In the genomic region with DNA sequence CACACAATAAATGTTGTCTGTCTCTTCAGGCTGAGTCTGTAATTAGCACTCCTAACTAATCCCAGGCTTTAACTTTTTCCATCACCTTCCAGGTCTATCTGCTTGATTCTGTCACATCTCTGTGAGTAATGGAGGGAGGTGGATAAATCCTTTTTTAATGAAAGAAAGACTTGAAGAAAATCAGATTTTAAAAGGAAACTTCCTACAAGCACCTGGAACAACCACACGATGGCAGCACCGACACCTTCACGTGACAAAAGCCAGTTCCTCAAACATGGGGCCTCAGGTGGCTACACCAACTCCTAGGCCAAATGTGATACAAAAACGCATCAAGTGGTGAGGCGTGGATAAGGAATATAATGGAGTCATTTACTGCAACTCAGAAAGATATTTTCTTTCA, we compare ENCODE assay signal across 9 cellular contexts. TPM values are rescaled to one million over a fixed set of nuclear protein-coding genes. Genes with fewer than 3 reads are reported as not detected.
DNase-seq lines count a peak whose midpoint lies in the region; ATAC-seq and TF ChIP-seq lines count a peak whose summit lies in the region.
"Had no signal": no experiment of that assay in that cellular context is flagged by ENCODE, and none has a peak within 500 bp of the region (broad histone marks: within the 10 kb centered on the region; RNA-seq: fewer than 3 reads in every experiment).

No MANE protein-coding gene starts in this region.

- H3K27ac ChIP-seq in left ventricle myocardium inferior (replicated peaks) (no peak overlapping the region), stomach (no peak overlapping the region)

- TF ChIP-seq EP300 in stomach (IDR thresholded peaks at IDR 0.05) = no peak

- H3K4me1 ChIP-seq in left ventricle myocardium inferior (no peaks in the 10 kb centered on the region), stomach (peaks cover 0 to 10% (median 0%) of the 10 kb centered on the region in 4 donors)

- H3K36me3 Mint-ChIP-seq in immature natural killer cell = peaks cover 16 to 42% (median 21%) of the 10 kb centered on the region in 3 donors

- TF ChIP-seq CTCF in left ventricle myocardium inferior (IDR thresholded peaks at IDR 0.05; ENCODE audit: borderline replicate concordance) (peak; percentile 49), LNCaP clone FGC (IDR thresholded peaks at IDR 0.05; ENCODE audit: control insufficient read depth, extremely low read depth, insufficient read depth) (peak; percentile 52), stomach (IDR thresholded peaks at IDR 0.05) (peak in 5 of 7 experiments; percentile 10 to 58 (median 50))

- no peaks in the 10 kb centered on the region for H3K27me3 Mint-ChIP-seq in immature natural killer cell (ENCODE audit: low read depth in 3 of 3)
- H3K27me3 Mint-ChIP-seq: stimulated activated naive CD8-positive, alpha-beta T cell treated with anti-CD3 and anti-CD28 coated beads, Interleukin-15, Interleukin-2, amounts not matched to agents 100 ng/mL and 50 ng/mL, for 24 hours had no signal

- 25 to 50% (median 44%) methylated on average over 5 of the region's 5 CpGs for WGBS in stomach, 5 donors

- H3K27ac Mint-ChIP-seq in immature natural killer cell = no peak overlapping the region
- H3K27ac Mint-ChIP-seq: stimulated activated naive CD8-positive, alpha-beta T cell treated with anti-CD3 and anti-CD28 coated beads, Interleukin-15, Interleukin-2, amounts not matched to agents 100 ng/mL and 50 ng/mL, for 24 hours had no signal

- DNase-seq in left ventricle myocardium inferior (no peak), Right ventricle myocardium superior (no peak), LNCaP clone FGC (ENCODE audit: low read depth) (peak; percentile 13), immature natural killer cell (peak; percentile 6 to 13 (median 10)), stomach (peak; percentile 61), putamen (ENCODE audit: low spot score) (no peak)
- peak; percentile 43 to 50 for DNase-seq in activated T-cell treated with anti-CD3 and anti-CD28 coated beads, Interleukin-2, amount 50 U/mL, for 48 hours
- DNase-seq in activated CD8-positive, alpha-beta memory T cell treated with anti-CD3 and anti-CD28 coated beads, Interleukin-2, amount 50 U/mL, for 48 hours = no peak

- no peaks in the 10 kb centered on the region for H3K9me3 Mint-ChIP-seq in immature natural killer cell
- H3K9me3 Mint-ChIP-seq: stimulated activated naive CD8-positive, alpha-beta T cell treated with anti-CD3 and anti-CD28 coated beads, Interleukin-15, Interleukin-2, amounts not matched to agents 100 ng/mL and 50 ng/mL, for 24 hours had no signal

- no peak for ATAC-seq in Right ventricle myocardium superior (ENCODE audit: poor library complexity)

- intact Hi-C loops in left ventricle myocardium inferior (cut with micrococcal nuclease) (no loop called here), Right ventricle myocardium superior (cut with DNase I) (no loop called here), stomach (cut with DNase I; ENCODE audit: low total_unique reads) (no loop called here)

- H3K27me3 ChIP-seq in left ventricle myocardium inferior (ENCODE audit: low read depth) = no peaks in the 10 kb centered on the region
- no peaks in the 10 kb centered on the region for H3K27me3 ChIP-seq in stomach

- no peak overlapping the region for H3K4me3 ChIP-seq in left ventricle myocardium inferior
- no peak overlapping the region for H3K4me3 ChIP-seq in LNCaP clone FGC (ENCODE audit: low read depth, low read length)
- no peak overlapping the region for H3K4me3 ChIP-seq in stomach

- no peak overlapping the region for H3K4me3 Mint-ChIP-seq in immature natural killer cell
- H3K4me3 Mint-ChIP-seq: stimulated activated naive CD8-positive, alpha-beta T cell treated with anti-CD3 and anti-CD28 coated beads, Interleukin-15, Interleukin-2, amounts not matched to agents 100 ng/mL and 50 ng/mL, for 24 hours had no signal

- TF ChIP-seq POLR2A in stomach (IDR thresholded peaks at IDR 0.05) = no peak

- H3K36me3 ChIP-seq in left ventricle myocardium inferior (peaks cover 66% of the 10 kb centered on the region), stomach (peaks cover 28 to 98% (median 90%) of the 10 kb centered on the region in 4 donors)

- peaks cover 0 to 5% of the 10 kb centered on the region in 2 donors for H3K4me1 Mint-ChIP-seq in immature natural killer cell

- H3K9me3 ChIP-seq in left ventricle myocardium inferior (replicated peaks) (no peaks in the 10 kb centered on the region), stomach (no peaks in the 10 kb centered on the region)

RNA-seq across cellular contexts. Expression of gene TGFBRAP1, which starts 41.8 kb away (rescaled TPM):
- 9.7 TPM for total RNA-seq in left ventricle myocardium inferior
- total RNA-seq in Right ventricle myocardium superior = 8.6 TPM
- polyA plus RNA-seq in immature natural killer cell = 10 to 100 TPM; 10.7 to 29.8 (median 15.7) TPM
- 10 to 100 TPM; 13.4 to 35.7 (median 28.1) TPM for total RNA-seq in stomach
- 10 to 100 TPM in 1 of 3 donors, 1 to 10 TPM in 2; 4.9 to 11.6 (median 8.3) TPM for polyA plus RNA-seq in stomach

RNA-seq across cellular contexts. Expression of gene GPR45, which starts 46.1 kb away (rescaled TPM):
- total RNA-seq in left ventricle myocardium inferior = not detected
- total RNA-seq in Right ventricle myocardium superior = not detected
- polyA plus RNA-seq in immature natural killer cell = not detected
- not detected for total RNA-seq in stomach
- polyA plus RNA-seq in stomach = not detected

RNA-seq across cellular contexts. Expression of gene C2orf49, which starts 49.6 kb away (rescaled TPM):
- 22.7 TPM for total RNA-seq in left ventricle myocardium inferior
- 18.7 TPM for total RNA-seq in Right ventricle myocardium superior
- 10 to 100 TPM in 2 of 3 donors, 1 to 10 TPM in 1; 4.6 to 12.2 (median 11.1) TPM for polyA plus RNA-seq in immature natural killer cell
- total RNA-seq in stomach = 10 to 100 TPM; 10.5 to 22.0 (median 11.3) TPM
- 10 to 100 TPM in 1 of 3 donors, 1 to 10 TPM in 2; 6.3 to 11.2 (median 7.0) TPM for polyA plus RNA-seq in stomach

Comparison
In these comparisons a context has a peak if more than half of its experiments do, and no peak if none do; other contexts are left out.
1. DNase-seq: peak in LNCaP clone FGC (single experiment), activated T-cell treated with anti-CD3 and anti-CD28 coated beads, Interleukin-2, amount 50 U/mL, for 48 hours (2 of 2), immature natural killer cell (3 of 3) and stomach (single experiment); none in left ventricle myocardium inferior (single experiment), Right ventricle myocardium superior (single experiment), activated CD8-positive, alpha-beta memory T cell treated with anti-CD3 and anti-CD28 coated beads, Interleukin-2, amount 50 U/mL, for 48 hours (single experiment) and putamen (single experiment).
2. Peak in every context shown above with its lines, with median percentiles within 50 percentile points of each other: CTCF ChIP-seq.